23 cellular contexts compared by ENCODE assay signal in genomic region chr16:50480206-50480605, GRCh38.
"Had no signal": no experiment of that assay in that cellular context is flagged by ENCODE, and none has a peak within 500 bp of the region (broad histone marks: within the 10 kb centered on the region; RNA-seq: fewer than 3 reads in every experiment).

No MANE protein-coding gene starts in this region.

- H3K27me3 ChIP-seq: body of pancreas had no signal

- H3K36me3 ChIP-seq: adrenal gland had no signal

- H3K4me1 ChIP-seq: adrenal gland, body of pancreas had no signal

- H3K27ac ChIP-seq: adrenal gland, body of pancreas, PC-9, SK-N-MC had no signal

- ATAC-seq: body of pancreas, T-cell had no signal

- H2AFZ ChIP-seq: PC-9 had no signal

- DNase-seq: activated B cell treated with CpG ODN at 0.5 μM for 24 hours; activated CD4-positive, alpha-beta memory T cell treated with anti-CD3 and anti-CD28 coated beads, Interleukin-2, amount 10 ng/mL, durations not matched to agents 7 days and 5 days; activated CD4-positive, alpha-beta T cell treated with anti-CD3 and anti-CD28 coated beads for 1 hour; activated CD4-positive, alpha-beta T cell treated with anti-CD3 and anti-CD28 coated beads, Interleukin-2, amount 10 ng/mL, durations not matched to agents 7 days and 5 days; activated naive CD4-positive, alpha-beta T cell treated with anti-CD3 and anti-CD28 coated beads, Interleukin-2, amount 50 U/mL, for 16 hours; activated naive CD8-positive, alpha-beta T cell treated with anti-CD3 and anti-CD28 coated beads, Interleukin-2, amount 10 ng/mL, durations not matched to agents 7 days and 5 days; activated T-cell treated with anti-CD3 and anti-CD28 coated beads for 4 hours; adrenal gland; body of pancreas; central memory CD4-positive, alpha-beta T cell; MM.1S; NCI-H1105; NCI-H1436; NCI-H187; NCI-H2081 treated with DMSO at 0.1 percent for 48 hours; NCI-H446; NCI-H524; PC-9; SIG-M5; T-cell; T-helper 2 cell; T1000 had no signal

- H3K9me3 ChIP-seq: adrenal gland, body of pancreas had no signal

- H3K4me2 ChIP-seq: PC-9 had no signal

- H3K4me3 ChIP-seq: adrenal gland, body of pancreas, PC-9, SK-N-MC had no signal
